Comparison of ENCODE assay signal across 1 cellular context in the genomic region with DNA sequence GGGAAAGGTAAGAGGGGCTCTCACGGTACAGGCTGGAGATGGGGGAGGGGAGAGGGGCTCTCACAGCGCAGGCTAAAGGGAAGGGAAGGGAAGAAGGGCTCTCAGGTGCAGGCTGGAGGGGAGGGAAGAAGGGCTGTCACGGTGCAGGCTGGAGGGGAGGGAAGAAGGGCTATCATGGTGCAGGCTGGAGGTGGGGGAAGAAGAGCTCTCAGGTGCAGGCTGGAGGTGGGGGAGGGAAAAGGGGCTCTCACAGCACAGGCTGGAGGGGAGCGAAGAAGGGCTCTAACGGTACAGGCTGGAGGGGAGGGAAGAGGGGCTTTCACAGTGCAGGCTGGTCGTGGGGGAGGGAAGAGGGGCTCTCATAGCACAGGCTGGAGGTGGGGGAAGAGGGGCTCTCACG.
TF ChIP-seq lines count a peak whose summit lies in the region.

No MANE protein-coding gene starts in this region.

TF ChIP-seq in WTC11, 78 proteins besides CTCF, POLR2A, EP300 and RAD21 (continued from another document):
- TF ChIP-seq, protein P1, sequence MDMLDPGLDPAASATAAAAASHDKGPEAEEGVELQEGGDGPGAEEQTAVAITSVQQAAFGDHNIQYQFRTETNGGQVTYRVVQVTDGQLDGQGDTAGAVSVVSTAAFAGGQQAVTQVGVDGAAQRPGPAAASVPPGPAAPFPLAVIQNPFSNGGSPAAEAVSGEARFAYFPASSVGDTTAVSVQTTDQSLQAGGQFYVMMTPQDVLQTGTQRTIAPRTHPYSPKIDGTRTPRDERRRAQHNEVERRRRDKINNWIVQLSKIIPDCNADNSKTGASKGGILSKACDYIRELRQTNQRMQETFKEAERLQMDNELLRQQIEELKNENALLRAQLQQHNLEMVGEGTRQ (CRISPR knock-in tag; IDR thresholded peaks at IDR 0.05): no peak
- TF ChIP-seq MLX (CRISPR knock-in tag; IDR thresholded peaks at IDR 0.05) (no peak), GABPB1 (CRISPR knock-in tag; IDR thresholded peaks at IDR 0.05) (no peak)
